In the genomic region with DNA sequence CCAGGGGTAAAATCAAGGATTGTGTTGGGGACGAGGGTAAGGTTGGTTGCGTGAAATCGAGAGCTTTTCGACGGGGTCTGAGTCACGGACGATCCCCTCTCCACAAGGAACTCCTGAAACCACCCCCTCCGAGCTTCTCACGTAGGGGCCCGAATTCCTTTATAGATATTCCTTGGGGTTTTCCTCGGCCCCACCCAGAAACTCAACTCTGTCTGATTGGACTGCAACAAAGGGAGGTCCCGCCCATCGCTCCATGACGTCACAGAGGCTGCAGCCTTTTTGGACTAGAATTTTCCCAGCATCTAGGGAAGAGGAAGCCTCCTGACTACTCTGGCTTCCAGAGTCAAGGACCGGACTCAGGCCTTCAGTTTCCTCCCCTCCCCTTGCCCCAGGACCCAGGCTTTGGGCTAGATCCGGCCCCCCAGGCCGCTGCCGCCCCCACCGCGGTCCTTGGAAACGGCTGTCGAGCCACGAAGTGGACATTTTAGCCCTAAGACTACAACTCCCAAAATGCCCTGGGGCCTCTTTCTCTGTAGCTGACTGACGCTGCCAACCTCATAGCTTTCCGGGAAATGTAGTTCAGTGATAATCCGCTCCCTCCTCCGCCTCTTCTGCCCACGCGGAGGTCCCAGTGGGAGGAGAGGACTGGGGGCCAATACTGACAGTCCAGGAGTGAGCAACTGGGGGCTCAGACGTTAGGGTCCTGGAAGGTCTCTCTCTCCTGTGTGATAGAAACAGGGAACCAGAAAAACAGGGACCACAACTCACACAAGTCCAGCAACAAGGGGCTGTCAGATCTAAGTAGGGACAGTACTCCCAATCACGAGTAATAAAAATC, we compare ENCODE assay signal across 1 cellular context.
TF ChIP-seq lines count a peak whose summit lies in the region.

A gene (minus strand): TSS at position 172 of the 838 bp plus-strand sequence. CDS start 1,050 bp downstream, outside the sequence.

TF ChIP-seq in K562, 482 proteins besides CTCF, POLR2A, EP300 and RAD21 (continued from another document and continues in another):
- TF ChIP-seq, protein P1, sequence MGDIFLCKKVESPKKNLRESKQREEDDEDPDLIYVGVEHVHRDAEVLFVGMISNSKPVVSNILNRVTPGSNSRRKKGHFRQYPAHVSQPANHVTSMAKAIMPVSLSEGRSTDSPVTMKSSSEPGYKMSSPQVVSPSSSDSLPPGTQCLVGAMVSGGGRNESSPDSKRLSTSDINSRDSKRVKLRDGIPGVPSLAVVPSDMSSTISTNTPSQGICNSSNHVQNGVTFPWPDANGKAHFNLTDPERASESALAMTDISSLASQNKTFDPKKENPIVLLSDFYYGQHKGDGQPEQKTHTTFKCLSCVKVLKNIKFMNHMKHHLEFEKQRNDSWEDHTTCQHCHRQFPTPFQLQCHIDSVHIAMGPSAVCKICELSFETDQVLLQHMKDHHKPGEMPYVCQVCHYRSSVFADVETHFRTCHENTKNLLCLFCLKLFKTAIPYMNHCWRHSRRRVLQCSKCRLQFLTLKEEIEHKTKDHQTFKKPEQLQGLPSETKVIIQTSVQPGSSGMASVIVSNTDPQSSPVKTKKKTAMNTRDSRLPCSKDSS (IDR thresholded peaks at IDR 0.05; ENCODE audit: low read depth, partially characterized antibody): peak; percentile 3
- TF ChIP-seq, protein P2, sequence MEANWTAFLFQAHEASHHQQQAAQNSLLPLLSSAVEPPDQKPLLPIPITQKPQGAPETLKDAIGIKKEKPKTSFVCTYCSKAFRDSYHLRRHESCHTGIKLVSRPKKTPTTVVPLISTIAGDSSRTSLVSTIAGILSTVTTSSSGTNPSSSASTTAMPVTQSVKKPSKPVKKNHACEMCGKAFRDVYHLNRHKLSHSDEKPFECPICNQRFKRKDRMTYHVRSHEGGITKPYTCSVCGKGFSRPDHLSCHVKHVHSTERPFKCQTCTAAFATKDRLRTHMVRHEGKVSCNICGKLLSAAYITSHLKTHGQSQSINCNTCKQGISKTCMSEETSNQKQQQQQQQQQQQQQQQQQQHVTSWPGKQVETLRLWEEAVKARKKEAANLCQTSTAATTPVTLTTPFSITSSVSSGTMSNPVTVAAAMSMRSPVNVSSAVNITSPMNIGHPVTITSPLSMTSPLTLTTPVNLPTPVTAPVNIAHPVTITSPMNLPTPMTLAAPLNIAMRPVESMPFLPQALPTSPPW (CRISPR knock-in tag; IDR thresholded peaks at IDR 0.05): peak; percentile 76
- TF ChIP-seq NFE2L1 (tag; IDR thresholded peaks at IDR 0.05; ENCODE audit: borderline replicate concordance, low read depth) (no peak), ZNF124 (CRISPR knock-in tag; IDR thresholded peaks at IDR 0.05) (no peak), ZZZ3 (IDR thresholded peaks at IDR 0.05) (no peak), MYC (IDR thresholded peaks at IDR 0.05; ENCODE audit: low read depth, low read length) (no peak), MYC (CRISPR knock-in tag; IDR thresholded peaks at IDR 0.05; ENCODE audit: borderline replicate concordance, low read depth) (no peak), WHSC1 (IDR thresholded peaks at IDR 0.05; ENCODE audit: low read length) (no peak), NCOR1 (IDR thresholded peaks at IDR 0.05) (no peak), ZNF324 (CRISPR knock-in tag; IDR thresholded peaks at IDR 0.05) (no peak), ATF7 (IDR thresholded peaks at IDR 0.05) (peak; percentile 97), KLF10 (CRISPR knock-in tag; IDR thresholded peaks at IDR 0.05) (no peak), HMG20A (CRISPR knock-in tag; conservative IDR thresholded peaks at IDR 0.05) (no peak), POLR2AphosphoS5 (IDR thresholded peaks at IDR 0.05; ENCODE audit: control insufficient read depth, insufficient read depth, low read depth, low read length) (no peak), ZNF12 (CRISPR knock-in tag; IDR thresholded peaks at IDR 0.05) (no peak), BACH1 (tag; IDR thresholded peaks at IDR 0.05) (peak; percentile 61; the same call in 1 of the 2 replicates), NFE2 (IDR thresholded peaks at IDR 0.05; ENCODE audit: low read depth) (no peak), NFXL1 (CRISPR knock-in tag; IDR thresholded peaks at IDR 0.05) (no peak), BHLHE40 (IDR thresholded peaks at IDR 0.05; ENCODE audit: low read length) (no peak), SIRT6 (IDR thresholded peaks at IDR 0.05; ENCODE audit: low read depth, low read length) (no peak), HMG20B (CRISPR knock-in tag; IDR thresholded peaks at IDR 0.05) (no peak), PHF8 (IDR thresholded peaks at IDR 0.05; ENCODE audit: borderline replicate concordance, low read length) (peak; percentile 37; the same call in 1 of the 2 replicates), ELF4 (CRISPR knock-in tag; IDR thresholded peaks at IDR 0.05) (no peak), ESRRA (IDR thresholded peaks at IDR 0.05; ENCODE audit: borderline replicate concordance, low read depth) (peak; percentile 43; the same call in 1 of the 2 replicates), HSF4 (CRISPR knock-in tag; IDR thresholded peaks at IDR 0.05; ENCODE audit: borderline replicate concordance) (no peak), EWSR1 (IDR thresholded peaks at IDR 0.05; ENCODE audit: borderline replicate concordance, low read depth, partially characterized antibody) (no peak), TOE1 (IDR thresholded peaks at IDR 0.05; ENCODE audit: borderline replicate concordance) (no peak), TOE1 (CRISPR knock-in tag; IDR thresholded peaks at IDR 0.05; ENCODE audit: borderline replicate concordance, low read depth) (no peak), SP2 (IDR thresholded peaks at IDR 0.05; ENCODE audit: extremely low read depth, low read depth, low read length, poor library complexity, severe bottlenecking) (peak; percentile 3), STAT5B (CRISPR knock-in tag; IDR thresholded peaks at IDR 0.05) (no peak), ZNF316 (IDR thresholded peaks at IDR 0.05) (no peak), TCF7L2 (IDR thresholded peaks at IDR 0.05; ENCODE audit: low read depth, low read length) (no peak), L3MBTL2 (IDR thresholded peaks at IDR 0.05) (peak; percentile 72), NCOA2 (IDR thresholded peaks at IDR 0.05; ENCODE audit: partially characterized antibody in 2 of 2) (no peak), FOXJ2 (tag; IDR thresholded peaks at IDR 0.05) (peak; percentile 56; the same call in 1 of the 2 replicates)
- TF ChIP-seq, protein P3, sequence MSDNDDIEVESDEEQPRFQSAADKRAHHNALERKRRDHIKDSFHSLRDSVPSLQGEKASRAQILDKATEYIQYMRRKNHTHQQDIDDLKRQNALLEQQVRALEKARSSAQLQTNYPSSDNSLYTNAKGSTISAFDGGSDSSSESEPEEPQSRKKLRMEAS (CRISPR knock-in tag; IDR thresholded peaks at IDR 0.05): no peak
- TF ChIP-seq, protein P4, sequence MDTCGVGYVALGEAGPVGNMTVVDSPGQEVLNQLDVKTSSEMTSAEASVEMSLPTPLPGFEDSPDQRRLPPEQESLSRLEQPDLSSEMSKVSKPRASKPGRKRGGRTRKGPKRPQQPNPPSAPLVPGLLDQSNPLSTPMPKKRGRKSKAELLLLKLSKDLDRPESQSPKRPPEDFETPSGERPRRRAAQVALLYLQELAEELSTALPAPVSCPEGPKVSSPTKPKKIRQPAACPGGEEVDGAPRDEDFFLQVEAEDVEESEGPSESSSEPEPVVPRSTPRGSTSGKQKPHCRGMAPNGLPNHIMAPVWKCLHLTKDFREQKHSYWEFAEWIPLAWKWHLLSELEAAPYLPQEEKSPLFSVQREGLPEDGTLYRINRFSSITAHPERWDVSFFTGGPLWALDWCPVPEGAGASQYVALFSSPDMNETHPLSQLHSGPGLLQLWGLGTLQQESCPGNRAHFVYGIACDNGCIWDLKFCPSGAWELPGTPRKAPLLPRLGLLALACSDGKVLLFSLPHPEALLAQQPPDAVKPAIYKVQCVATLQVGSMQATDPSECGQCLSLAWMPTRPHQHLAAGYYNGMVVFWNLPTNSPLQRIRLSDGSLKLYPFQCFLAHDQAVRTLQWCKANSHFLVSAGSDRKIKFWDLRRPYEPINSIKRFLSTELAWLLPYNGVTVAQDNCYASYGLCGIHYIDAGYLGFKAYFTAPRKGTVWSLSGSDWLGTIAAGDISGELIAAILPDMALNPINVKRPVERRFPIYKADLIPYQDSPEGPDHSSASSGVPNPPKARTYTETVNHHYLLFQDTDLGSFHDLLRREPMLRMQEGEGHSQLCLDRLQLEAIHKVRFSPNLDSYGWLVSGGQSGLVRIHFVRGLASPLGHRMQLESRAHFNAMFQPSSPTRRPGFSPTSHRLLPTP (IDR thresholded peaks at IDR 0.05; ENCODE audit: borderline replicate concordance, extremely low read depth, insufficient read length): no peak
- TF ChIP-seq, protein P5, sequence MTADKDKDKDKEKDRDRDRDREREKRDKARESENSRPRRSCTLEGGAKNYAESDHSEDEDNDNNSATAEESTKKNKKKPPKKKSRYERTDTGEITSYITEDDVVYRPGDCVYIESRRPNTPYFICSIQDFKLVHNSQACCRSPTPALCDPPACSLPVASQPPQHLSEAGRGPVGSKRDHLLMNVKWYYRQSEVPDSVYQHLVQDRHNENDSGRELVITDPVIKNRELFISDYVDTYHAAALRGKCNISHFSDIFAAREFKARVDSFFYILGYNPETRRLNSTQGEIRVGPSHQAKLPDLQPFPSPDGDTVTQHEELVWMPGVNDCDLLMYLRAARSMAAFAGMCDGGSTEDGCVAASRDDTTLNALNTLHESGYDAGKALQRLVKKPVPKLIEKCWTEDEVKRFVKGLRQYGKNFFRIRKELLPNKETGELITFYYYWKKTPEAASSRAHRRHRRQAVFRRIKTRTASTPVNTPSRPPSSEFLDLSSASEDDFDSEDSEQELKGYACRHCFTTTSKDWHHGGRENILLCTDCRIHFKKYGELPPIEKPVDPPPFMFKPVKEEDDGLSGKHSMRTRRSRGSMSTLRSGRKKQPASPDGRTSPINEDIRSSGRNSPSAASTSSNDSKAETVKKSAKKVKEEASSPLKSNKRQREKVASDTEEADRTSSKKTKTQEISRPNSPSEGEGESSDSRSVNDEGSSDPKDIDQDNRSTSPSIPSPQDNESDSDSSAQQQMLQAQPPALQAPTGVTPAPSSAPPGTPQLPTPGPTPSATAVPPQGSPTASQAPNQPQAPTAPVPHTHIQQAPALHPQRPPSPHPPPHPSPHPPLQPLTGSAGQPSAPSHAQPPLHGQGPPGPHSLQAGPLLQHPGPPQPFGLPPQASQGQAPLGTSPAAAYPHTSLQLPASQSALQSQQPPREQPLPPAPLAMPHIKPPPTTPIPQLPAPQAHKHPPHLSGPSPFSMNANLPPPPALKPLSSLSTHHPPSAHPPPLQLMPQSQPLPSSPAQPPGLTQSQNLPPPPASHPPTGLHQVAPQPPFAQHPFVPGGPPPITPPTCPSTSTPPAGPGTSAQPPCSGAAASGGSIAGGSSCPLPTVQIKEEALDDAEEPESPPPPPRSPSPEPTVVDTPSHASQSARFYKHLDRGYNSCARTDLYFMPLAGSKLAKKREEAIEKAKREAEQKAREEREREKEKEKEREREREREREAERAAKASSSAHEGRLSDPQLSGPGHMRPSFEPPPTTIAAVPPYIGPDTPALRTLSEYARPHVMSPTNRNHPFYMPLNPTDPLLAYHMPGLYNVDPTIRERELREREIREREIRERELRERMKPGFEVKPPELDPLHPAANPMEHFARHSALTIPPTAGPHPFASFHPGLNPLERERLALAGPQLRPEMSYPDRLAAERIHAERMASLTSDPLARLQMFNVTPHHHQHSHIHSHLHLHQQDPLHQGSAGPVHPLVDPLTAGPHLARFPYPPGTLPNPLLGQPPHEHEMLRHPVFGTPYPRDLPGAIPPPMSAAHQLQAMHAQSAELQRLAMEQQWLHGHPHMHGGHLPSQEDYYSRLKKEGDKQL (CRISPR knock-in tag; IDR thresholded peaks at IDR 0.05; ENCODE audit: borderline replicate concordance): no peak
- TF ChIP-seq, protein P6, sequence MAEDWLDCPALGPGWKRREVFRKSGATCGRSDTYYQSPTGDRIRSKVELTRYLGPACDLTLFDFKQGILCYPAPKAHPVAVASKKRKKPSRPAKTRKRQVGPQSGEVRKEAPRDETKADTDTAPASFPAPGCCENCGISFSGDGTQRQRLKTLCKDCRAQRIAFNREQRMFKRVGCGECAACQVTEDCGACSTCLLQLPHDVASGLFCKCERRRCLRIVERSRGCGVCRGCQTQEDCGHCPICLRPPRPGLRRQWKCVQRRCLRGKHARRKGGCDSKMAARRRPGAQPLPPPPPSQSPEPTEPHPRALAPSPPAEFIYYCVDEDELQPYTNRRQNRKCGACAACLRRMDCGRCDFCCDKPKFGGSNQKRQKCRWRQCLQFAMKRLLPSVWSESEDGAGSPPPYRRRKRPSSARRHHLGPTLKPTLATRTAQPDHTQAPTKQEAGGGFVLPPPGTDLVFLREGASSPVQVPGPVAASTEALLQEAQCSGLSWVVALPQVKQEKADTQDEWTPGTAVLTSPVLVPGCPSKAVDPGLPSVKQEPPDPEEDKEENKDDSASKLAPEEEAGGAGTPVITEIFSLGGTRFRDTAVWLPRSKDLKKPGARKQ (CRISPR knock-in tag; IDR thresholded peaks at IDR 0.05): peak; percentile 67; the same call in 1 of the 2 replicates
- TF ChIP-seq, protein P7, sequence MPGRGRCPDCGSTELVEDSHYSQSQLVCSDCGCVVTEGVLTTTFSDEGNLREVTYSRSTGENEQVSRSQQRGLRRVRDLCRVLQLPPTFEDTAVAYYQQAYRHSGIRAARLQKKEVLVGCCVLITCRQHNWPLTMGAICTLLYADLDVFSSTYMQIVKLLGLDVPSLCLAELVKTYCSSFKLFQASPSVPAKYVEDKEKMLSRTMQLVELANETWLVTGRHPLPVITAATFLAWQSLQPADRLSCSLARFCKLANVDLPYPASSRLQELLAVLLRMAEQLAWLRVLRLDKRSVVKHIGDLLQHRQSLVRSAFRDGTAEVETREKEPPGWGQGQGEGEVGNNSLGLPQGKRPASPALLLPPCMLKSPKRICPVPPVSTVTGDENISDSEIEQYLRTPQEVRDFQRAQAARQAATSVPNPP (IDR thresholded peaks at IDR 0.05; ENCODE audit: borderline replicate concordance, insufficient read depth, insufficient read length): no peak
- TF ChIP-seq, protein P8, sequence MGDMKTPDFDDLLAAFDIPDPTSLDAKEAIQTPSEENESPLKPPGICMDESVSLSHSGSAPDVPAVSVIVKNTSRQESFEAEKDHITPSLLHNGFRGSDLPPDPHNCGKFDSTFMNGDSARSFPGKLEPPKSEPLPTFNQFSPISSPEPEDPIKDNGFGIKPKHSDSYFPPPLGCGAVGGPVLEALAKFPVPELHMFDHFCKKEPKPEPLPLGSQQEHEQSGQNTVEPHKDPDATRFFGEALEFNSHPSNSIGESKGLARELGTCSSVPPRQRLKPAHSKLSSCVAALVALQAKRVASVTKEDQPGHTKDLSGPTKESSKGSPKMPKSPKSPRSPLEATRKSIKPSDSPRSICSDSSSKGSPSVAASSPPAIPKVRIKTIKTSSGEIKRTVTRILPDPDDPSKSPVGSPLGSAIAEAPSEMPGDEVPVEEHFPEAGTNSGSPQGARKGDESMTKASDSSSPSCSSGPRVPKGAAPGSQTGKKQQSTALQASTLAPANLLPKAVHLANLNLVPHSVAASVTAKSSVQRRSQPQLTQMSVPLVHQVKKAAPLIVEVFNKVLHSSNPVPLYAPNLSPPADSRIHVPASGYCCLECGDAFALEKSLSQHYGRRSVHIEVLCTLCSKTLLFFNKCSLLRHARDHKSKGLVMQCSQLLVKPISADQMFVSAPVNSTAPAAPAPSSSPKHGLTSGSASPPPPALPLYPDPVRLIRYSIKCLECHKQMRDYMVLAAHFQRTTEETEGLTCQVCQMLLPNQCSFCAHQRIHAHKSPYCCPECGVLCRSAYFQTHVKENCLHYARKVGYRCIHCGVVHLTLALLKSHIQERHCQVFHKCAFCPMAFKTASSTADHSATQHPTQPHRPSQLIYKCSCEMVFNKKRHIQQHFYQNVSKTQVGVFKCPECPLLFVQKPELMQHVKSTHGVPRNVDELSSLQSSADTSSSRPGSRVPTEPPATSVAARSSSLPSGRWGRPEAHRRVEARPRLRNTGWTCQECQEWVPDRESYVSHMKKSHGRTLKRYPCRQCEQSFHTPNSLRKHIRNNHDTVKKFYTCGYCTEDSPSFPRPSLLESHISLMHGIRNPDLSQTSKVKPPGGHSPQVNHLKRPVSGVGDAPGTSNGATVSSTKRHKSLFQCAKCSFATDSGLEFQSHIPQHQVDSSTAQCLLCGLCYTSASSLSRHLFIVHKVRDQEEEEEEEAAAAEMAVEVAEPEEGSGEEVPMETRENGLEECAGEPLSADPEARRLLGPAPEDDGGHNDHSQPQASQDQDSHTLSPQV (IDR thresholded peaks at IDR 0.05): peak; percentile 91
